ENCODE assay signal across 9 cellular contexts in the genomic region with DNA sequence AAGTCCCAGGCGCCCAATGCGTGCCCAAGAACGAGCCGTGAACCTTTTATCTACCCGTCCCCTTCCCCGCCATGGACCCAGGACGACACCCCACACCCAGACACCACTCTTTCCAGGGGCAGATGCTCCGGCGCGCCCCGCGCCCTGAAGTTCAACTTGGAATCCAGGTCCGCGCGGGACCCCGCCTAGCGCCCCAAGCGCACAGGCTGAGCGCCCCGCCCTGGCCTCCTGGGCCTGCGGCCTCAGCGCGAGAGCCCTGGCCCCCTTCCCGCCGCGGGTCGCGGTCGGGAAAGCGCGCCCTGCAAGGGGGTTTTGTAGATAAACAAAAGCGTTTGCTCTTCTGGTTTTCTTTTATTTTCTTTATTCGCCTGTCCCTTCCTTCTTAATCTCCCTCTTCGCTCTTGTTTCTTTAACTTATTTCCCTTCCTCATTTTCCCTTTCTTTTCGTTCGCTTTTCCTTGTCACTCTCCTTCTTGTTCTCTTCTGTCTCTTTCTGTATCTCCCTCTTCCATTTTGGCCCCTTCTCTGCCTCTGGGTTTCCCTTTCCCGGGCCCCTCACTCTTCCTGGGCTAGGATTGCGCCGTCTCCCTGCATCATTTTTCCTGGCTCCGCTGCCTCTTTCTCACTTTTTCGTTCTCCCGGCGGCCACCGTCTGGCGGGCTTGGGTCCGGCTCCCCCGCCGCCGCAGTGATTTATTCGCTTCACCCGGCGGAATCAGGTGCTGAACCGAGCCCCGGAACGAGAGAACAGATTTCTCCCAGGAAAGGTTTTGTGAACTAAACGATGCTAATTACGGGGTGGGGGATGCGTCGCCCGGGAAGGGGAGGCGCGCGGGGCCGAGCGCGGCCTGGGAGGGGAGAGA. TPM values are rescaled to one million over a fixed set of nuclear protein-coding genes. Genes with fewer than 3 reads are reported as not detected.
DNase-seq lines count a peak whose midpoint lies in the region; ATAC-seq and TF ChIP-seq lines count a peak whose summit lies in the region.
"Had no signal": no experiment of that assay in that cellular context is flagged by ENCODE, and none has a peak within 500 bp of the region (broad histone marks: within the 10 kb centered on the region; RNA-seq: fewer than 3 reads in every experiment).

No MANE protein-coding gene starts in this region.

- H3K4me3 Mint-ChIP-seq in activated CD4-positive, alpha-beta T cell treated with anti-CD3 and anti-CD28 coated beads, Interleukin-2, amount 10 ng/mL, durations not matched to agents 7 days and 5 days: peak overlapping the region; percentile 50
- H3K4me3 Mint-ChIP-seq in activated CD8-positive, alpha-beta T cell treated with anti-CD3 and anti-CD28 coated beads for 36 hours: peak overlapping the region; percentile 7
- peak overlapping the region; percentile 64 to 76 for H3K4me3 Mint-ChIP-seq in stimulated activated naive B cell treated with anti-CD40 and anti-IgM and Interleukin-4, amounts not matched to agents 10 μg/mL and 1 μg/mL and 100 μg/mL, for 72 hours

- CTCF ChIA-PET in activated CD4-positive, alpha-beta T cell treated with anti-CD3 and anti-CD28 coated beads, Interleukin-2, amount 10 ng/mL, durations not matched to agents 7 days and 5 days (lab: Charles Lee): no interaction called here
- CTCF ChIA-PET in activated CD8-positive, alpha-beta T cell treated with anti-CD3 and anti-CD28 coated beads for 36 hours (lab: Charles Lee): no interaction called here

- POLR2A ChIA-PET in activated CD4-positive, alpha-beta T cell treated with anti-CD3 and anti-CD28 coated beads, Interleukin-2, amount 10 ng/mL, durations not matched to agents 7 days and 5 days (lab: Charles Lee): no interaction called here
- POLR2A ChIA-PET in activated CD8-positive, alpha-beta T cell treated with anti-CD3 and anti-CD28 coated beads for 36 hours (lab: Charles Lee): no interaction called here

- H3K27ac Mint-ChIP-seq in activated CD4-positive, alpha-beta T cell treated with anti-CD3 and anti-CD28 coated beads, Interleukin-2, amount 10 ng/mL, durations not matched to agents 7 days and 5 days: no peak overlapping the region
- no peak overlapping the region for H3K27ac Mint-ChIP-seq in activated CD8-positive, alpha-beta T cell treated with anti-CD3 and anti-CD28 coated beads for 36 hours
- peak overlapping the region; percentile 21 for H3K27ac Mint-ChIP-seq in stimulated activated naive B cell treated with anti-CD40 and anti-IgM and Interleukin-4, amounts not matched to agents 10 μg/mL and 1 μg/mL and 100 μg/mL, for 72 hours

- H3K27me3 Mint-ChIP-seq in activated CD4-positive, alpha-beta T cell treated with anti-CD3 and anti-CD28 coated beads, Interleukin-2, amount 10 ng/mL, durations not matched to agents 7 days and 5 days: peaks cover 92% of the 10 kb centered on the region
- H3K27me3 Mint-ChIP-seq in activated CD8-positive, alpha-beta T cell treated with anti-CD3 and anti-CD28 coated beads for 36 hours: peaks cover 85% of the 10 kb centered on the region
- peaks cover 82 to 92% of the 10 kb centered on the region in 2 donors for H3K27me3 Mint-ChIP-seq in stimulated activated naive B cell treated with anti-CD40 and anti-IgM and Interleukin-4, amounts not matched to agents 10 μg/mL and 1 μg/mL and 100 μg/mL, for 72 hours

- H3K4me1 Mint-ChIP-seq in activated CD4-positive, alpha-beta T cell treated with anti-CD3 and anti-CD28 coated beads, Interleukin-2, amount 10 ng/mL, durations not matched to agents 7 days and 5 days: peaks cover 23% of the 10 kb centered on the region
- peaks cover 32% of the 10 kb centered on the region for H3K4me1 Mint-ChIP-seq in activated CD8-positive, alpha-beta T cell treated with anti-CD3 and anti-CD28 coated beads for 36 hours (ENCODE audit: low read depth)
- H3K4me1 Mint-ChIP-seq in stimulated activated naive B cell treated with anti-CD40 and anti-IgM and Interleukin-4, amounts not matched to agents 10 μg/mL and 1 μg/mL and 100 μg/mL, for 72 hours: peaks cover 27 to 40% of the 10 kb centered on the region in 2 donors

- DNase-seq in activated CD4-positive, alpha-beta T cell treated with anti-CD3 and anti-CD28 coated beads, Interleukin-2, amount 10 ng/mL, durations not matched to agents 7 days and 5 days: no peak
- DNase-seq in activated CD4-positive, alpha-beta T cell treated with anti-CD3 and anti-CD28 coated beads, Interleukin-2, amount 50 U/mL, for 48 hours: no peak
- DNase-seq in activated CD8-positive, alpha-beta T cell treated with anti-CD3 and anti-CD28 coated beads for 36 hours: no peak
- DNase-seq in left colon: no peak
- no peak for DNase-seq in stimulated activated naive B cell treated with anti-CD40 and anti-IgM and Interleukin-4, amounts not matched to agents 10 μg/mL and 1 μg/mL and 100 μg/mL, for 72 hours
- no peak for DNase-seq in COLO668 (lab: John Stamatoyannopoulos, UW; ENCODE audit: unreplicated experiment)
- no peak for DNase-seq in mesenteric fat pad (ENCODE audit: low spot score)
- no peak for DNase-seq in SK-N-DZ (ENCODE audit: low spot score)
- DNase-seq: SHP77 treated with DMSO at 0.1 percent for 48 hours had no signal

- no peak for TF ChIP-seq CTCF in activated CD8-positive, alpha-beta T cell treated with anti-CD3 and anti-CD28 coated beads for 36 hours (IDR thresholded peaks at IDR 0.05)

- no peaks in the 10 kb centered on the region for H3K36me3 Mint-ChIP-seq in activated CD4-positive, alpha-beta T cell treated with anti-CD3 and anti-CD28 coated beads, Interleukin-2, amount 10 ng/mL, durations not matched to agents 7 days and 5 days (ENCODE audit: low read depth)
- no peaks in the 10 kb centered on the region for H3K36me3 Mint-ChIP-seq in activated CD8-positive, alpha-beta T cell treated with anti-CD3 and anti-CD28 coated beads for 36 hours (ENCODE audit: low read depth)
- peaks cover 0 to 3% of the 10 kb centered on the region in 2 donors for H3K36me3 Mint-ChIP-seq in stimulated activated naive B cell treated with anti-CD40 and anti-IgM and Interleukin-4, amounts not matched to agents 10 μg/mL and 1 μg/mL and 100 μg/mL, for 72 hours

- ATAC-seq in activated CD8-positive, alpha-beta T cell treated with anti-CD3 and anti-CD28 coated beads for 36 hours: no peak
- peak; percentile 9 for ATAC-seq in left colon
- ATAC-seq in stimulated activated naive B cell treated with anti-CD40 and anti-IgM and Interleukin-4, amounts not matched to agents 10 μg/mL and 1 μg/mL and 100 μg/mL, for 72 hours (replicated peaks): no peak

- no peaks in the 10 kb centered on the region for H3K9me3 Mint-ChIP-seq in activated CD4-positive, alpha-beta T cell treated with anti-CD3 and anti-CD28 coated beads, Interleukin-2, amount 10 ng/mL, durations not matched to agents 7 days and 5 days
- H3K9me3 Mint-ChIP-seq in activated CD8-positive, alpha-beta T cell treated with anti-CD3 and anti-CD28 coated beads for 36 hours: no peaks in the 10 kb centered on the region
- H3K9me3 Mint-ChIP-seq in stimulated activated naive B cell treated with anti-CD40 and anti-IgM and Interleukin-4, amounts not matched to agents 10 μg/mL and 1 μg/mL and 100 μg/mL, for 72 hours: peaks cover 0 to 2% of the 10 kb centered on the region in 2 donors

- intact Hi-C loops in activated CD8-positive, alpha-beta T cell treated with anti-CD3 and anti-CD28 coated beads for 36 hours (cut with micrococcal nuclease): loop anchor here (10.0 kb wide), 1 partner anchor 405 kb away; the partner anchor contains the start of gene TLX1
- intact Hi-C loops in left colon (cut with DNase I, micrococcal nuclease): no loop called here

RNA-seq across cellular contexts. Expression of gene PAX2, which starts 15.3 kb away (rescaled TPM):
- total RNA-seq in activated CD4-positive, alpha-beta T cell treated with anti-CD3 and anti-CD28 coated beads, Interleukin-2, amount 10 ng/mL, durations not matched to agents 7 days and 5 days: not detected
- total RNA-seq in activated CD8-positive, alpha-beta T cell treated with anti-CD3 and anti-CD28 coated beads for 36 hours: not detected
- total RNA-seq in left colon: not detected
- total RNA-seq in mesenteric fat pad: not detected
- polyA plus RNA-seq in SK-N-DZ (2014; cell fraction: cytosol; rRNA removed): not detected in 2 replicates
- not detected in 2 replicates for polyA plus RNA-seq in SK-N-DZ (2014; cell fraction: nucleus; rRNA removed)

Comparison
In these comparisons a context has a peak if more than half of its experiments do, and no peak if none do; other contexts are left out.
1. H3K4me3 Mint-ChIP-seq: peak in every context shown above with its lines; median percentile 70 in stimulated activated naive B cell treated with anti-CD40 and anti-IgM and Interleukin-4, amounts not matched to agents 10 μg/mL and 1 μg/mL and 100 μg/mL, for 72 hours; 50 in activated CD4-positive, alpha-beta T cell treated with anti-CD3 and anti-CD28 coated beads, Interleukin-2, amount 10 ng/mL, durations not matched to agents 7 days and 5 days; 7 in activated CD8-positive, alpha-beta T cell treated with anti-CD3 and anti-CD28 coated beads for 36 hours.